ENCODE assay signal across 22 cellular contexts in the genomic region with DNA sequence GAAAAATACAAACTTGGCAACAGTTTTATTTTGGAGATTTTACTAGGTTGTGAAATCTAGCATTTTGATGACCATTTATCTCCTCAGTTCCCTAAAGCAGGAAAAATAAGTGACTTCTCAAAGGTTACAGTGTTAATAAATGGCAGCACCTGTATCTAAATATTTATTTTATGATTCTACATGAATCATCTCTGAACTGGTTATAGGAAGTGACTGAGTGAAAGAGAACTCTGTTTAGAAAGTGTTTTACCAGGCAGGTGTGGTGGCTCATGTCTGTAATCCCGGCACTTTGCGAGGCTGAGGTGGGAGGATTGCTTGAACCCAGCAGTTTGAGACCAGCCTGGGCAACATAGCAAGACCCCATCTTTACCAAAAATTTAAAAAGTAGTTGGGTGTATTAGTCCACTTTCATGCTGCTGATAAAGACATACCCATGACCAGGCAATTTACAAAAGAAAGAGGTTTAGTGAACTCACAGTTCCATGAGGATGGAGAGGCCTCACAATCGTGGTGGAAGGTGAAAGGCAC. TPM values are rescaled to one million over a fixed set of nuclear protein-coding genes. Genes with fewer than 3 reads are reported as not detected.
"Had no signal": no experiment of that assay in that cellular context is flagged by ENCODE, and none has a peak within 500 bp of the region (broad histone marks: within the 10 kb centered on the region; RNA-seq: fewer than 3 reads in every experiment).

No MANE protein-coding gene starts in this region.

- H3K27me3 ChIP-seq: gastrocnemius medialis, stomach, suprapubic skin, tibial nerve had no signal

- H3K4me1 Mint-ChIP-seq: brain; memory B cell; stimulated activated memory B cell treated with anti-CD40 and anti-IgM and Interleukin-4, amounts not matched to agents 10 μg/mL and 1 μg/mL and 100 μg/mL, for 72 hours had no signal

- H3K9me3 ChIP-seq: gastrocnemius medialis, suprapubic skin had no signal

- H3K4me3 ChIP-seq: gastrocnemius medialis, stomach, suprapubic skin, tibial nerve had no signal

- H3K36me3 Mint-ChIP-seq: memory B cell; stimulated activated memory B cell treated with anti-CD40 and anti-IgM and Interleukin-4, amounts not matched to agents 10 μg/mL and 1 μg/mL and 100 μg/mL, for 72 hours had no signal

- H3K36me3 ChIP-seq: suprapubic skin had no signal

- DNase-seq: activated CD4-positive, alpha-beta T cell treated with anti-CD3 and anti-CD28 coated beads for 1 hour; activated CD4-positive, alpha-beta T cell treated with anti-CD3 and anti-CD28 coated beads, Interleukin-2, amount 50 U/mL, for 1 hour; activated CD8-positive, alpha-beta T cell treated with anti-CD3 and anti-CD28 coated beads, Interleukin-2, amount 10 ng/mL, durations not matched to agents 7 days and 5 days; aorta; central memory CD4-positive, alpha-beta T cell; gastrocnemius medialis; hippocampal formation; left cardiac atrium; nucleus accumbens; small intestine; stimulated activated CD4-positive, alpha-beta T cell treated with anti-CD3 and anti-CD28 coated beads, Interleukin-2, amount 100 ng/mL, for 24 hours; stomach; T-helper 1 cell had no signal

- H3K4me1 ChIP-seq: gastrocnemius medialis, stomach, suprapubic skin, tibial nerve had no signal

- ATAC-seq: activated CD8-positive, alpha-beta T cell treated with anti-CD3 and anti-CD28 coated beads, Interleukin-2, amount 10 ng/mL, durations not matched to agents 7 days and 5 days; activated naive CD4-positive, alpha-beta T cell treated with anti-CD3 and anti-CD28 coated beads, Interleukin-2, amount 50 U/mL, for 72 hours; gastrocnemius medialis; left cardiac atrium; sciatic nerve; stimulated activated memory B cell treated with anti-CD40 and anti-IgM and Interleukin-4, amounts not matched to agents 10 μg/mL and 1 μg/mL and 100 μg/mL, for 72 hours had no signal

- H3K27me3 Mint-ChIP-seq: brain; memory B cell; stimulated activated memory B cell treated with anti-CD40 and anti-IgM and Interleukin-4, amounts not matched to agents 10 μg/mL and 1 μg/mL and 100 μg/mL, for 72 hours had no signal

- H3K4me3 Mint-ChIP-seq: activated CD8-positive, alpha-beta T cell treated with anti-CD3 and anti-CD28 coated beads, Interleukin-2, amount 10 ng/mL, durations not matched to agents 7 days and 5 days; activated T-helper 1 cell treated with anti-CD3 and anti-CD28 coated beads, Interleukin-12 subunit alpha, Interleukin-12 subunit beta, Interleukin-2, Interleukin-4 antibody, amounts not matched to agents 30 ng/mL and 10 ng/mL and 1 ng/mL, durations not matched to agents 14 hours and 24 hours and 36 hours; brain; memory B cell; stimulated activated memory B cell treated with anti-CD40 and anti-IgM and Interleukin-4, amounts not matched to agents 10 μg/mL and 1 μg/mL and 100 μg/mL, for 72 hours had no signal

- H3K27ac ChIP-seq: gastrocnemius medialis, suprapubic skin, tibial nerve had no signal

- H3K27ac Mint-ChIP-seq: activated CD8-positive, alpha-beta T cell treated with anti-CD3 and anti-CD28 coated beads, Interleukin-2, amount 10 ng/mL, durations not matched to agents 7 days and 5 days; activated naive CD4-positive, alpha-beta T cell treated with anti-CD3 and anti-CD28 coated beads, Interleukin-2, amount 50 U/mL, for 72 hours; activated T-helper 1 cell treated with anti-CD3 and anti-CD28 coated beads, Interleukin-12 subunit alpha, Interleukin-12 subunit beta, Interleukin-2, Interleukin-4 antibody, amounts not matched to agents 30 ng/mL and 10 ng/mL and 1 ng/mL, durations not matched to agents 14 hours and 24 hours and 36 hours; brain; memory B cell; stimulated activated memory B cell treated with anti-CD40 and anti-IgM and Interleukin-4, amounts not matched to agents 10 μg/mL and 1 μg/mL and 100 μg/mL, for 72 hours had no signal

RNA-seq across cellular contexts. Expression of a gene that starts 26.3 kb away (rescaled TPM):
- total RNA-seq: activated CD8-positive, alpha-beta T cell treated with anti-CD3 and anti-CD28 coated beads, Interleukin-2, amount 10 ng/mL, durations not matched to agents 7 days and 5 days; activated T-helper 1 cell treated with anti-CD3 and anti-CD28 coated beads, Interleukin-12 subunit alpha, Interleukin-12 subunit beta, Interleukin-2, Interleukin-4 antibody, amounts not matched to agents 30 ng/mL and 10 ng/mL and 1 ng/mL, durations not matched to agents 14 hours and 24 hours and 36 hours had no signal

RNA-seq across cellular contexts. Expression of a gene that starts 51.6 kb away (rescaled TPM):
- total RNA-seq: activated CD8-positive, alpha-beta T cell treated with anti-CD3 and anti-CD28 coated beads, Interleukin-2, amount 10 ng/mL, durations not matched to agents 7 days and 5 days; activated naive CD4-positive, alpha-beta T cell treated with anti-CD3 and anti-CD28 coated beads, Interleukin-2, amount 50 U/mL, for 72 hours; activated T-helper 1 cell treated with anti-CD3 and anti-CD28 coated beads, Interleukin-12 subunit alpha, Interleukin-12 subunit beta, Interleukin-2, Interleukin-4 antibody, amounts not matched to agents 30 ng/mL and 10 ng/mL and 1 ng/mL, durations not matched to agents 14 hours and 24 hours and 36 hours; mononuclear cell had no signal
